13 cellular contexts compared by ENCODE assay signal in genomic region chr1:94411217-94411616, GRCh38. TPM values are rescaled to one million over a fixed set of nuclear protein-coding genes. Genes with fewer than 3 reads are reported as not detected.
DNase-seq lines count a peak whose midpoint lies in the region; ATAC-seq, FAIRE-seq and TF ChIP-seq lines count a peak whose summit lies in the region.
"Had no signal": no experiment of that assay in that cellular context is flagged by ENCODE, and none has a peak within 500 bp of the region (broad histone marks: within the 10 kb centered on the region; RNA-seq: fewer than 3 reads in every experiment).

No MANE protein-coding gene starts in this region.

- H3K27me3 ChIP-seq in bronchial epithelial cell (ENCODE audit: control insufficient read depth, insufficient read depth, low read length) (no peaks in the 10 kb centered on the region), tibial nerve (no peaks in the 10 kb centered on the region)

- WGBS in tibial nerve, 2 donors = 43 to 62% methylated on average over 1 of the region's 1 CpG

- no peaks in the 10 kb centered on the region for H3K9me3 ChIP-seq in tibial nerve
- H3K9me3 ChIP-seq: psoas muscle had no signal

- TF ChIP-seq POLR2A in tibial nerve (IDR thresholded peaks at IDR 0.05) = no peak

- H3K27ac ChIP-seq in tibial nerve = no peak overlapping the region
- H3K27ac ChIP-seq: psoas muscle had no signal

- FAIRE-seq in bronchial epithelial cell (lab: Jason Lieb, UNC) = no peak

- ATAC-seq in GM18867 (IDR thresholded peaks at IDR 0.05; ENCODE audit: unreplicated experiment) (peak; percentile 90), GM21576 (IDR thresholded peaks at IDR 0.05; ENCODE audit: unreplicated experiment) (peak; percentile 85), HG03135 (IDR thresholded peaks at IDR 0.05; ENCODE audit: unreplicated experiment) (peak; percentile 75)
- ATAC-seq: psoas muscle had no signal

- H3K36me3 ChIP-seq in bronchial epithelial cell (ENCODE audit: control insufficient read depth, insufficient read depth, low read length) (no peaks in the 10 kb centered on the region), tibial nerve (no peaks in the 10 kb centered on the region)

- H3K4me3 ChIP-seq in bronchial epithelial cell (ENCODE audit: low read depth, low read length) = no peak overlapping the region
- H3K4me3 ChIP-seq in tibial nerve = no peak overlapping the region
- H3K4me3 ChIP-seq: lung, psoas muscle had no signal

- H3K4me3 Mint-ChIP-seq in T-helper 2 cell treated with Interferon-gamma antibody and Interleukin-4, amounts not matched to agents 5 μg/mL and 100 μg/mL, for 36 hours = no peak overlapping the region
- H3K4me3 Mint-ChIP-seq: CD8-positive, alpha-beta memory T cell had no signal

- H3K27ac Mint-ChIP-seq in T-helper 2 cell treated with Interferon-gamma antibody and Interleukin-4, amounts not matched to agents 5 μg/mL and 100 μg/mL, for 36 hours = no peak overlapping the region
- H3K27ac Mint-ChIP-seq: CD8-positive, alpha-beta memory T cell had no signal

- H3K27me3 Mint-ChIP-seq in T-helper 2 cell treated with Interferon-gamma antibody and Interleukin-4, amounts not matched to agents 5 μg/mL and 100 μg/mL, for 36 hours (ENCODE audit: low read depth) = peaks cover 18% of the 10 kb centered on the region

- no peak for TF ChIP-seq CTCF in bronchial epithelial cell (IDR thresholded peaks at IDR 0.05; ENCODE audit: insufficient read depth, low read length, severe bottlenecking)
- no peak for TF ChIP-seq CTCF in tibial nerve (IDR thresholded peaks at IDR 0.05)

- H3K4me1 ChIP-seq in tibial nerve = peaks cover 0 to 13% (median 7%) of the 10 kb centered on the region in 4 donors
- H3K4me1 ChIP-seq: psoas muscle had no signal

- no peak for TF ChIP-seq EP300 in tibial nerve (IDR thresholded peaks at IDR 0.05)

- H3K36me3 Mint-ChIP-seq in T-helper 2 cell treated with Interferon-gamma antibody and Interleukin-4, amounts not matched to agents 5 μg/mL and 100 μg/mL, for 36 hours (ENCODE audit: low read depth) = no peaks in the 10 kb centered on the region
- H3K36me3 Mint-ChIP-seq: CD8-positive, alpha-beta memory T cell had no signal

- peak; percentile 75 for DNase-seq in bronchial epithelial cell (ENCODE audit: low read depth)
- DNase-seq in medulla oblongata (ENCODE audit: extremely low spot score) = no peak
- DNase-seq in T-helper 2 cell treated with Interferon-gamma antibody and Interleukin-4, amounts not matched to agents 5 μg/mL and 100 μg/mL, for 36 hours (ENCODE audit: low spot score) = no peak
- DNase-seq in OCI-M2 (lab: John Stamatoyannopoulos, UW; ENCODE audit: unreplicated experiment) = no peak
- DNase-seq in tibial nerve (ENCODE audit: low spot score in 2 of 2) = no peak
- DNase-seq: activated naive CD4-positive, alpha-beta T cell; CD8-positive, alpha-beta memory T cell; NCI-H2171; psoas muscle had no signal

- H3K9me3 Mint-ChIP-seq in T-helper 2 cell treated with Interferon-gamma antibody and Interleukin-4, amounts not matched to agents 5 μg/mL and 100 μg/mL, for 36 hours = no peaks in the 10 kb centered on the region
- H3K9me3 Mint-ChIP-seq: CD8-positive, alpha-beta memory T cell had no signal

- H3K4me1 Mint-ChIP-seq in T-helper 2 cell treated with Interferon-gamma antibody and Interleukin-4, amounts not matched to agents 5 μg/mL and 100 μg/mL, for 36 hours (ENCODE audit: low read depth) = peaks cover 9% of the 10 kb centered on the region
- H3K4me1 Mint-ChIP-seq: CD8-positive, alpha-beta memory T cell had no signal

RNA-seq across cellular contexts. Expression of gene ABCD3, which starts 7.0 kb away (rescaled TPM):
- 29.2 and 40.6 TPM in 2 replicates for total RNA-seq in bronchial epithelial cell
- total RNA-seq in tibial nerve = 10 to 100 TPM; 37.9 to 90.2 (median 51.9) TPM
